In the genomic region with DNA sequence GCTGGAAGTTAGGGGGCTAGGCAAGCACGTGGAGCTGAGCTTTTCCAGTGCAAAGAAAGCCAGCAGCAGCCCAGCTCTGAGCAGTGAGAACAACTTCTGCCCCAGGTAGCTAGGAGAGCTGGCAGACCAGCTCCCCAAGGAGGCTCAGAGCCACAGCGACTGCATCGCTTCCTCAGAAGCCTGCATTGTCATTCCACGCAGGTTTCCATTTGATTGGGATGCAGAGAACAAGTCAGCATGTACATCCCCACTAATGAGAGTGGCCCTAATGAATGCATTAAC, we compare ENCODE assay signal across 25 cellular contexts. TPM values are rescaled to one million over a fixed set of nuclear protein-coding genes. Genes with fewer than 3 reads are reported as not detected.
"Had no signal": no experiment of that assay in that cellular context is flagged by ENCODE, and none has a peak within 500 bp of the region (broad histone marks: within the 10 kb centered on the region; RNA-seq: fewer than 3 reads in every experiment).

No MANE protein-coding gene starts in this region.

- DNase-seq: colonic mucosa; dermis blood vessel endothelial cell; effector CD4-positive, alpha-beta T cell; erythroblast; heart left ventricle; hippocampal formation; mammary epithelial cell; naive thymus-derived CD4-positive, alpha-beta T cell; nephron progenitor cell; posterior cingulate gyrus; small intestine; stimulated activated CD4-positive, alpha-beta T cell treated with anti-CD3 and anti-CD28 coated beads, Interleukin-12 subunit alpha, Interleukin-12 subunit beta, amount 100 ng/mL, for 4 hours; stimulated activated naive CD4-positive, alpha-beta T cell treated with Interleukin-2 at 50 U/mL for 16 hours; upper lobe of left lung; uterus had no signal

- H3K27ac ChIP-seq: colonic mucosa, heart left ventricle, upper lobe of left lung, uterus had no signal

- ATAC-seq: heart left ventricle; left lobe of liver; naive thymus-derived CD4-positive, alpha-beta T cell had no signal

- H3K4me3 Mint-ChIP-seq: endodermal cell; naive thymus-derived CD4-positive, alpha-beta T cell; nephron progenitor cell had no signal

- H3K4me3 ChIP-seq: colonic mucosa, heart left ventricle, upper lobe of left lung, uterus had no signal

- H3K9me3 ChIP-seq: colonic mucosa, uterus had no signal

- H3K27ac Mint-ChIP-seq: endodermal cell, nephron progenitor cell had no signal

- H3K27me3 ChIP-seq: colonic mucosa, upper lobe of left lung, uterus had no signal

- H3K36me3 ChIP-seq: colonic mucosa, heart left ventricle, upper lobe of left lung, uterus had no signal

- H3K4me1 Mint-ChIP-seq: nephron progenitor cell had no signal

- FAIRE-seq: endothelial cell of umbilical vein, frontal cortex, islet of Langerhans, small intestine had no signal

- H3K4me1 ChIP-seq: colonic mucosa, heart left ventricle, upper lobe of left lung, uterus had no signal

RNA-seq across cellular contexts. Expression of a gene that starts 45.1 kb away (rescaled TPM):
- total RNA-seq: colonic mucosa; dermis blood vessel endothelial cell; endodermal cell; endothelial cell of umbilical vein; glomerular endothelial cell; left lobe of liver; mammary epithelial cell; mesenteric fat pad; mononuclear cell; naive thymus-derived CD4-positive, alpha-beta T cell; osteoblast; pulmonary artery endothelial cell; upper lobe of left lung; uterus had no signal
- polyA plus RNA-seq: endothelial cell of umbilical vein; mammary epithelial cell; naive thymus-derived CD4-positive, alpha-beta T cell; small intestine had no signal
